ENCODE assay signal across 36 cellular contexts in the genomic region with DNA sequence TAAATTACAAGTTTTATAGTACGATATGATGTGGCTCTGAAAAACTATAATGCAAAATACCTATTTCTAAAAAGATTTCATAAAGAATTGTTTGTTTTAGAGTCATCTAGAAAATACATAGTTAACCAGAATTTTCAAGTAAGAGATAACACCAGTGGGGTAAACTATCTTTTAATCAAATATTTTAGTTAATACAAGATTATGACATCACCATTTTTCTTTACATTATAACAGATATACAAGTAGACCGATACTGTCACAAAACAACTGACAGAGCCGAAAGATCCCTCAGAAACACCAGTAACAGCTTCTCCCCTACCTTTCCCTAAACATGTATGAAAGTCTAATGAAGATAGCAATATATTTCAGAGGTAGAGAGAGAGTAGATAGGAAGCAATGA.
"Had no signal": no experiment of that assay in that cellular context is flagged by ENCODE, and none has a peak within 500 bp of the region (broad histone marks: within the 10 kb centered on the region; RNA-seq: fewer than 3 reads in every experiment).

No MANE protein-coding gene starts in this region.

- H3K27me3 ChIP-seq: cardiac muscle cell, Peyer's patch, SJSA1 had no signal

- H3K27me3 Mint-ChIP-seq: activated B cell treated with CpG ODN at 0.5 μM for 24 hours; activated CD4-positive, alpha-beta memory T cell treated with anti-CD3 and anti-CD28 coated beads for 36 hours; activated naive CD8-positive, alpha-beta T cell treated with anti-CD3 and anti-CD28 coated beads for 36 hours; activated T-helper 17 cell treated with anti-CD3 and anti-CD28 coated beads, Interleukin-2, amount 50 U/mL, for 72 hours; central memory CD8-positive, alpha-beta T cell had no signal

- H3K4me3 ChIP-seq: cardiac muscle cell, Peyer's patch, SJSA1 had no signal

- ATAC-seq: activated T-helper 17 cell treated with anti-CD3 and anti-CD28 coated beads, Interleukin-2, amount 50 U/mL, for 72 hours; PC-3 had no signal

- H3K27ac Mint-ChIP-seq: activated CD4-positive, alpha-beta memory T cell treated with anti-CD3 and anti-CD28 coated beads for 36 hours; activated naive CD8-positive, alpha-beta T cell treated with anti-CD3 and anti-CD28 coated beads for 36 hours; activated T-helper 17 cell treated with anti-CD3 and anti-CD28 coated beads, Interleukin-2, amount 50 U/mL, for 72 hours; T-helper 1 cell treated with Interleukin-12 subunit alpha and Interleukin-12 subunit beta and Interleukin-4 antibody, amounts not matched to agents 30 μg/mL and 1 μg/mL, for 36 hours; T-helper 2 cell treated with Interferon-gamma antibody and Interleukin-4, amounts not matched to agents 5 μg/mL and 100 μg/mL, for 36 hours had no signal

- H3K9ac ChIP-seq: SK-N-SH had no signal

- H3K4me3 Mint-ChIP-seq: activated B cell treated with CpG ODN at 0.5 μM for 24 hours; activated CD4-positive, alpha-beta memory T cell treated with anti-CD3 and anti-CD28 coated beads for 36 hours; activated naive CD8-positive, alpha-beta T cell treated with anti-CD3 and anti-CD28 coated beads for 36 hours; activated T-helper 17 cell treated with anti-CD3 and anti-CD28 coated beads, Interleukin-2, amount 50 U/mL, for 72 hours; central memory CD8-positive, alpha-beta T cell; T-helper 1 cell treated with Interleukin-12 subunit alpha and Interleukin-12 subunit beta and Interleukin-4 antibody, amounts not matched to agents 30 μg/mL and 1 μg/mL, for 36 hours; T-helper 2 cell treated with Interferon-gamma antibody and Interleukin-4, amounts not matched to agents 5 μg/mL and 100 μg/mL, for 36 hours had no signal

- H3K4me2 ChIP-seq: SK-N-SH had no signal

- H3K4me1 ChIP-seq: Peyer's patch, SJSA1 had no signal

- H3K9me3 ChIP-seq: Peyer's patch, SJSA1, SK-N-SH had no signal

- H3K9me3 Mint-ChIP-seq: activated B cell treated with CpG ODN at 0.5 μM for 24 hours; activated CD4-positive, alpha-beta memory T cell treated with anti-CD3 and anti-CD28 coated beads for 36 hours; activated naive CD8-positive, alpha-beta T cell treated with anti-CD3 and anti-CD28 coated beads for 36 hours; activated T-helper 17 cell treated with anti-CD3 and anti-CD28 coated beads, Interleukin-2, amount 50 U/mL, for 72 hours; central memory CD8-positive, alpha-beta T cell; T-helper 1 cell treated with Interleukin-12 subunit alpha and Interleukin-12 subunit beta and Interleukin-4 antibody, amounts not matched to agents 30 μg/mL and 1 μg/mL, for 36 hours; T-helper 2 cell treated with Interferon-gamma antibody and Interleukin-4, amounts not matched to agents 5 μg/mL and 100 μg/mL, for 36 hours had no signal

- DNase-seq: activated B cell treated with CpG ODN at 0.5 μM for 24 hours; activated CD4-positive, alpha-beta memory T cell treated with anti-CD3 and anti-CD28 coated beads for 36 hours; activated CD4-positive, alpha-beta T cell treated with anti-CD3 and anti-CD28 coated beads for 4 hours; activated CD4-positive, alpha-beta T cell treated with anti-CD3 and anti-CD28 coated beads, Interleukin-2, amount 50 U/mL, for 1 hour; activated CD4-positive, CD25-positive, alpha-beta regulatory T cell treated with anti-CD3 and anti-CD28 coated beads, Interleukin-2, amount 50 U/mL, for 72 hours; activated CD8-positive, alpha-beta memory T cell treated with anti-CD3 and anti-CD28 coated beads, Interleukin-2, amount 50 U/mL, for 4 hours; activated effector memory CD4-positive, alpha-beta T cell treated with anti-CD3 and anti-CD28 coated beads, Interleukin-2, amount 50 U/mL, for 16 hours; activated naive CD4-positive, alpha-beta T cell; activated naive CD4-positive, alpha-beta T cell treated with anti-CD3 and anti-CD28 coated beads, Interleukin-2, amount 50 U/mL, for 16 hours; activated naive CD8-positive, alpha-beta T cell treated with anti-CD3 and anti-CD28 coated beads for 36 hours; activated T-cell treated with anti-CD3 and anti-CD28 coated beads for 4 hours; activated T-cell treated with anti-CD3 and anti-CD28 coated beads, Interleukin-2, amount 50 U/mL, for 48 hours; amniotic stem cell; aorta; NCI-H1092 treated with DMSO at 0.1 percent for 48 hours; NCI-H1417; NCI-H146; NCI-H187; NCI-H2029 treated with DMSO at 0.1 percent for 48 hours; NCI-H2107; NCI-H2171; NCI-H510A; NCI-H526; NCI-H748 treated with DMSO at 0.1 percent for 48 hours; NK-92 treated with Interleukin-12 subunit alpha and Interleukin-12 subunit beta, amount 100 ng/mL, for 24 hours; PC-3; Peyer's patch; RPMI8226; SHP77 treated with DMSO at 0.1 percent for 48 hours; SK-N-SH had no signal

- H3K27ac ChIP-seq: cardiac muscle cell, Peyer's patch, SJSA1 had no signal
